ENCODE assay signal across 22 cellular contexts in genomic region chr6:142285235-142286087, GRCh38.
"Had no signal": no experiment of that assay in that cellular context is flagged by ENCODE, and none has a peak within 500 bp of the region (broad histone marks: within the 10 kb centered on the region; RNA-seq: fewer than 3 reads in every experiment).

No MANE protein-coding gene starts in this region.

- H3K4me1 ChIP-seq: colonic mucosa, heart left ventricle, left ventricle myocardium inferior, psoas muscle, spleen, testis, transverse colon had no signal

- H3K27ac Mint-ChIP-seq: endodermal cell; naive thymus-derived CD8-positive, alpha-beta T cell; stimulated activated memory B cell treated with anti-CD40 and anti-IgM and Interleukin-4, amounts not matched to agents 10 μg/mL and 1 μg/mL and 100 μg/mL, for 72 hours; stimulated activated naive CD8-positive, alpha-beta T cell treated with anti-CD3 and anti-CD28 coated beads, Interleukin-15, Interleukin-2, amounts not matched to agents 100 ng/mL and 50 ng/mL, for 24 hours had no signal

- H3K27me3 ChIP-seq: colonic mucosa, heart left ventricle, neutrophil, spleen, testis, transverse colon had no signal

- ATAC-seq: heart left ventricle; mucosa of descending colon; naive thymus-derived CD8-positive, alpha-beta T cell; psoas muscle; sciatic nerve; stimulated activated memory B cell treated with anti-CD40 and anti-IgM and Interleukin-4, amounts not matched to agents 10 μg/mL and 1 μg/mL and 100 μg/mL, for 72 hours had no signal

- H3K27ac ChIP-seq: colonic mucosa, heart left ventricle, left ventricle myocardium inferior, neutrophil, psoas muscle, spleen, testis, transverse colon had no signal

- DNase-seq: colonic mucosa; dermis blood vessel endothelial cell; endodermal cell; erythroblast; foreskin melanocyte; heart left ventricle; hippocampal formation; left ventricle myocardium inferior; mucosa of descending colon; naive thymus-derived CD8-positive, alpha-beta T cell; psoas muscle; retina; spleen; stimulated activated CD4-positive, alpha-beta T cell treated with anti-CD3 and anti-CD28 coated beads, Interleukin-15, amount 100 ng/mL, for 24 hours; stimulated activated CD4-positive, alpha-beta T cell treated with anti-CD3 and anti-CD28 coated beads, Interleukin-1b, Interleukin-23, amount 100 ng/mL, for 48 hours; stimulated activated CD4-positive, alpha-beta T cell treated with anti-CD3 and anti-CD28 coated beads, Interleukin-4, amount 100 ng/mL, for 24 hours; testis; transverse colon had no signal

- H3K36me3 ChIP-seq: colonic mucosa, heart left ventricle, left ventricle myocardium inferior, neutrophil, spleen, transverse colon had no signal

- H3K9me3 ChIP-seq: colonic mucosa, mucosa of descending colon, neutrophil, psoas muscle, testis, transverse colon had no signal

- H3K36me3 Mint-ChIP-seq: stimulated activated memory B cell treated with anti-CD40 and anti-IgM and Interleukin-4, amounts not matched to agents 10 μg/mL and 1 μg/mL and 100 μg/mL, for 72 hours had no signal

- H3K4me3 Mint-ChIP-seq: endodermal cell; naive thymus-derived CD8-positive, alpha-beta T cell; stimulated activated memory B cell treated with anti-CD40 and anti-IgM and Interleukin-4, amounts not matched to agents 10 μg/mL and 1 μg/mL and 100 μg/mL, for 72 hours; stimulated activated naive CD8-positive, alpha-beta T cell treated with anti-CD3 and anti-CD28 coated beads, Interleukin-15, Interleukin-2, amounts not matched to agents 100 ng/mL and 50 ng/mL, for 24 hours had no signal

- H3K4me1 Mint-ChIP-seq: endodermal cell; naive thymus-derived CD8-positive, alpha-beta T cell; stimulated activated memory B cell treated with anti-CD40 and anti-IgM and Interleukin-4, amounts not matched to agents 10 μg/mL and 1 μg/mL and 100 μg/mL, for 72 hours had no signal

- H3K27me3 Mint-ChIP-seq: stimulated activated memory B cell treated with anti-CD40 and anti-IgM and Interleukin-4, amounts not matched to agents 10 μg/mL and 1 μg/mL and 100 μg/mL, for 72 hours had no signal

- H3K4me3 ChIP-seq: colonic mucosa, heart left ventricle, left ventricle myocardium inferior, mucosa of descending colon, psoas muscle, spleen, testis, transverse colon had no signal
